1 cellular context compared by ENCODE assay signal in the genomic region with DNA sequence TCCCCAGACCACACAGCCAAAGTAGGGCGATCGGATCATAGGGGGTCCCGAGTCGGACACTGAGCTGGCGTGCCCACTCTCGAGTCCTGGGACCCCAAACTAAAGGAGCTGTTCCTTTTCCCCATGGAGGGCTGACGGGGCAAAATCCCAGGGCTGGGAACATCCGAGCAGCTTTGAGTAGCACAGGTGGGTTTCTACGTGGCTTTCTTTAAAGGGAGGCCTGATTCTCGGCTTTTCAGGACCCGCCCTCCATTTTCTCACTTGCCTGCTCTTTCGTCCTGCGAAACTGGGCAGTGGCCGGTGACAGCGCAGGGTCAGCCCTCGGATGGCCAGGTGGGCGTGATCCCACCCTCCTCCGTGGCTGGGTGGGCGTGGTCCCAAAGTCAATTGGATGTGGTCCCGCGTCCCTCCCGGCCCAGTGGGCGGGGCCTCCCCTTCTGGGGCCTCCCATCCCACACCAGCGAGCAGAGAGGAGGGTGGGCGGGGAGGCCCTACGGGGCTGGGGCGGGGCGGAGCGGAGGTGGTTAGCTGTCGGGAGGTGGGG.
A peak's percentile ranks its signal among the peaks of the same experiment; 100 is the strongest.
TF ChIP-seq lines count a peak whose summit lies in the region.

No MANE protein-coding gene starts in this region.

TF ChIP-seq in K562, 482 proteins besides CTCF, POLR2A, EP300 and RAD21 (continued from another document):
- TF ChIP-seq, protein P1, sequence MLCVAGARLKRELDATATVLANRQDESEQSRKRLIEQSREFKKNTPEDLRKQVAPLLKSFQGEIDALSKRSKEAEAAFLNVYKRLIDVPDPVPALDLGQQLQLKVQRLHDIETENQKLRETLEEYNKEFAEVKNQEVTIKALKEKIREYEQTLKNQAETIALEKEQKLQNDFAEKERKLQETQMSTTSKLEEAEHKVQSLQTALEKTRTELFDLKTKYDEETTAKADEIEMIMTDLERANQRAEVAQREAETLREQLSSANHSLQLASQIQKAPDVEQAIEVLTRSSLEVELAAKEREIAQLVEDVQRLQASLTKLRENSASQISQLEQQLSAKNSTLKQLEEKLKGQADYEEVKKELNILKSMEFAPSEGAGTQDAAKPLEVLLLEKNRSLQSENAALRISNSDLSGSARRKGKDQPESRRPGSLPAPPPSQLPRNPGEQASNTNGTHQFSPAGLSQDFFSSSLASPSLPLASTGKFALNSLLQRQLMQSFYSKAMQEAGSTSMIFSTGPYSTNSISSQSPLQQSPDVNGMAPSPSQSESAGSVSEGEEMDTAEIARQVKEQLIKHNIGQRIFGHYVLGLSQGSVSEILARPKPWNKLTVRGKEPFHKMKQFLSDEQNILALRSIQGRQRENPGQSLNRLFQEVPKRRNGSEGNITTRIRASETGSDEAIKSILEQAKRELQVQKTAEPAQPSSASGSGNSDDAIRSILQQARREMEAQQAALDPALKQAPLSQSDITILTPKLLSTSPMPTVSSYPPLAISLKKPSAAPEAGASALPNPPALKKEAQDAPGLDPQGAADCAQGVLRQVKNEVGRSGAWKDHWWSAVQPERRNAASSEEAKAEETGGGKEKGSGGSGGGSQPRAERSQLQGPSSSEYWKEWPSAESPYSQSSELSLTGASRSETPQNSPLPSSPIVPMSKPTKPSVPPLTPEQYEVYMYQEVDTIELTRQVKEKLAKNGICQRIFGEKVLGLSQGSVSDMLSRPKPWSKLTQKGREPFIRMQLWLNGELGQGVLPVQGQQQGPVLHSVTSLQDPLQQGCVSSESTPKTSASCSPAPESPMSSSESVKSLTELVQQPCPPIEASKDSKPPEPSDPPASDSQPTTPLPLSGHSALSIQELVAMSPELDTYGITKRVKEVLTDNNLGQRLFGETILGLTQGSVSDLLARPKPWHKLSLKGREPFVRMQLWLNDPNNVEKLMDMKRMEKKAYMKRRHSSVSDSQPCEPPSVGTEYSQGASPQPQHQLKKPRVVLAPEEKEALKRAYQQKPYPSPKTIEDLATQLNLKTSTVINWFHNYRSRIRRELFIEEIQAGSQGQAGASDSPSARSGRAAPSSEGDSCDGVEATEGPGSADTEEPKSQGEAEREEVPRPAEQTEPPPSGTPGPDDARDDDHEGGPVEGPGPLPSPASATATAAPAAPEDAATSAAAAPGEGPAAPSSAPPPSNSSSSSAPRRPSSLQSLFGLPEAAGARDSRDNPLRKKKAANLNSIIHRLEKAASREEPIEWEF (CRISPR knock-in tag; IDR thresholded peaks at IDR 0.05), result no peak
- TF ChIP-seq ZBTB17 (CRISPR knock-in tag; IDR thresholded peaks at IDR 0.05) (no peak), FOXM1 (IDR thresholded peaks at IDR 0.05; ENCODE audit: low read depth) (no peak), FOXM1 (CRISPR knock-in tag; IDR thresholded peaks at IDR 0.05; ENCODE audit: low read depth) (no peak), RBBP5 (IDR thresholded peaks at IDR 0.05; ENCODE audit: borderline replicate concordance, insufficient read depth, low read length, poor library complexity, severe bottlenecking) (peak; percentile 84), ZNF75A (CRISPR knock-in tag; IDR thresholded peaks at IDR 0.05) (no peak), ELF4 (CRISPR knock-in tag; IDR thresholded peaks at IDR 0.05) (0 out of 2 replicates have a peak, but pooled peaks have one; percentile 18), XRCC4 (IDR thresholded peaks at IDR 0.05; ENCODE audit: extremely low read depth, insufficient read depth, insufficient read length) (no peak), NR2F6 (CRISPR knock-in tag; IDR thresholded peaks at IDR 0.05) (no peak), ZNF384 (IDR thresholded peaks at IDR 0.05; ENCODE audit: low read depth, low read length) (peak; percentile 35; the same call in 1 of the 2 replicates), POLR2AphosphoS2 (IDR thresholded peaks at IDR 0.05; ENCODE audit: low read length) (peak; percentile 98), RB1 (IDR thresholded peaks at IDR 0.05; ENCODE audit: low read depth) (peak; percentile 76; the same call in 1 of the 2 replicates)
